In the genomic region with DNA sequence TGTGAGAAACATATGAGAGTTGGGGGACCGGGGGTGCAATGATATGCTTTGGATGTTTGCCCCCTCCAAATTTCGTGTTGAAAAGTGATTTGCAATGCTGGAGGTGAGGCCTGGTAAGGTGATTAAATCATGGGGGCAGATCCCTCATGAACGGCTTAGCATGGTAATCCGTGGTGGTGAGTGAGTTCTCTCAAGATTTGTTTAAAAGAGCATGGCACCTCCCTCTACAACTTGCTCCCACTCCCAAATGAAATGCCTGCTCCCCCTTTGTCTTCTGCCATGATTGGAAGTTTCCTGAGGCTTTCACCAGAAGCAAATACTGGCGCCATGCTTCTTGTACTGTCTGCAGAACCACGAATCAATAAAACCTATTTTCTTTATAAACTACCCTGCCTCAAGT, we compare ENCODE assay signal across 11 cellular contexts. TPM values are rescaled to one million over a fixed set of nuclear protein-coding genes. Genes with fewer than 3 reads are reported as not detected.
A peak's percentile ranks its signal among the peaks of the same experiment; 100 is the strongest.
DNase-seq lines count a peak whose midpoint lies in the region; ATAC-seq, FAIRE-seq and TF ChIP-seq lines count a peak whose summit lies in the region.
"Had no signal": no experiment of that assay in that cellular context is flagged by ENCODE, and none has a peak within 500 bp of the region (broad histone marks: within the 10 kb centered on the region; RNA-seq: fewer than 3 reads in every experiment).

No MANE protein-coding gene starts in this region.

- ATAC-seq in A549 (no peak), DND-41 (ENCODE audit: insufficient read depth, low read depth) (no peak), HG02763 (IDR thresholded peaks at IDR 0.05; ENCODE audit: unreplicated experiment) (no peak)

- H3K9me3 ChIP-seq in A549 = no peaks in the 10 kb centered on the region
- peaks cover 11% of the 10 kb centered on the region for H3K9me3 ChIP-seq in DND-41 (ENCODE audit: insufficient read depth, low read length, severe bottlenecking)
- peaks cover 12% of the 10 kb centered on the region; the same call in 1 of the 2 replicates for H3K9me3 ChIP-seq in SU-DHL-6 (ENCODE audit: insufficient read depth, low read length)
- H3K9me3 ChIP-seq in iPS-15b (ENCODE audit: control insufficient read depth, insufficient read depth, low read length) = no peaks in the 10 kb centered on the region
- H3K9me3 ChIP-seq: neutrophil had no signal

- H4K20me1 ChIP-seq in DND-41 (ENCODE audit: insufficient read depth, low read length) (peaks cover 63% of the 10 kb centered on the region), SU-DHL-6 (ENCODE audit: low read depth, low read length) (peaks cover 54% of the 10 kb centered on the region)

- H3K27ac ChIP-seq in A549 = peak overlapping the region in 1 of 2 experiments; percentile 42; a peak in 1 of 6 replicates
- peak overlapping the region; percentile 3; the same call in 1 of the 2 replicates for H3K27ac ChIP-seq in DND-41 (ENCODE audit: low read length)
- peak overlapping the region; percentile 86 for H3K27ac ChIP-seq in SU-DHL-6 (ENCODE audit: low read depth, low read length)

- H2AFZ ChIP-seq in DND-41 (ENCODE audit: low read depth, low read length) (no peak overlapping the region), SU-DHL-6 (ENCODE audit: low read depth, low read length, severe bottlenecking) (no peak overlapping the region)

- DNase-seq in A549 (ENCODE audit: low read depth in 1 of 2, low spot score in 1 of 2) = no peak
- no peak for DNase-seq in DND-41
- no peak for DNase-seq in cerebellum (ENCODE audit: low spot score)
- DNase-seq in SIG-M5 treated with dmso at 0.1 percent for 504 hours (lab: John Stamatoyannopoulos, UW; ENCODE audit: unreplicated experiment) = no peak
- DNase-seq in HPDE6-E6E7 (ENCODE audit: extremely low spot score) = no peak
- DNase-seq: activated effector memory CD4-positive, alpha-beta T cell treated with anti-CD3 and anti-CD28 coated beads, Interleukin-2, amount 50 U/mL, for 16 hours; SHP77 had no signal

- no peaks in the 10 kb centered on the region for H3K9me2 ChIP-seq in SU-DHL-6 (replicated peaks; ENCODE audit: insufficient read depth, low read length)

- H3K9ac ChIP-seq in DND-41 (ENCODE audit: low read depth, low read length) = peak overlapping the region; percentile 90
- H3K9ac ChIP-seq in SU-DHL-6 (ENCODE audit: low read length) = peak overlapping the region; percentile 94
- H3K9ac ChIP-seq in iPS-15b (ENCODE audit: low read depth, low read length) = no peak overlapping the region

- TF ChIP-seq POLR2A in A549 (IDR thresholded peaks at IDR 0.05; ENCODE audit: low read length) = no peak

- H3K4me1 ChIP-seq in A549 (peaks cover 37% of the 10 kb centered on the region), DND-41 (ENCODE audit: insufficient read depth, low read length) (peaks cover 59% of the 10 kb centered on the region), iPS-15b (ENCODE audit: control insufficient read depth, insufficient read depth, low read length) (peaks cover 10% of the 10 kb centered on the region)

- H3K4me2 ChIP-seq in A549 (peak overlapping the region; percentile 84), DND-41 (ENCODE audit: insufficient read depth, low read length) (peak overlapping the region; percentile 69), SU-DHL-6 (ENCODE audit: low read depth, low read length, poor library complexity, severe bottlenecking) (peak overlapping the region; percentile 97)

- peak overlapping the region; percentile 83; the same call in 2 of the 3 replicates for H3K4me3 ChIP-seq in A549
- peak overlapping the region; percentile 6 to 69; a peak in 3 of 4 replicates for H3K4me3 ChIP-seq in DND-41 (ENCODE audit: low read depth in 1 of 2, low read length in 2 of 2)
- peak overlapping the region; percentile 75 for H3K4me3 ChIP-seq in SU-DHL-6 (ENCODE audit: insufficient read depth, low read length, poor library complexity, severe bottlenecking)
- H3K4me3 ChIP-seq in iPS-15b (ENCODE audit: low read depth, low read length) = peak overlapping the region; percentile 80

- H3K27me3 ChIP-seq in DND-41 (ENCODE audit: insufficient read depth, low read length, poor library complexity) (no peaks in the 10 kb centered on the region), SU-DHL-6 (ENCODE audit: low read length) (no peaks in the 10 kb centered on the region), iPS-15b (ENCODE audit: control insufficient read depth, insufficient read depth, low read length) (peaks cover 8% of the 10 kb centered on the region)
- H3K27me3 ChIP-seq: neutrophil had no signal

- no peak for FAIRE-seq in A549 (lab: Jason Lieb, UNC)

- no peak for TF ChIP-seq RAD21 in A549 (conservative IDR thresholded peaks at IDR 0.05 in 1 of 2, IDR thresholded peaks at IDR 0.05 in 1 of 2)

- TF ChIP-seq CTCF in A549 (IDR thresholded peaks at IDR 0.05) (no peak), DND-41 (IDR thresholded peaks at IDR 0.05; ENCODE audit: borderline replicate concordance, extremely low read depth, low read length, poor library complexity, severe bottlenecking) (no peak), SU-DHL-6 (IDR thresholded peaks at IDR 0.05; ENCODE audit: insufficient read depth, low read length, poor library complexity, severe bottlenecking) (no peak)

- CTCF ChIA-PET in A549 (lab: Yijun Ruan, JAX) = no interaction called here

- H3F3A ChIP-seq in SU-DHL-6 (ENCODE audit: insufficient read depth) = peaks cover 49% of the 10 kb centered on the region

- peaks cover 89% of the 10 kb centered on the region for H3K79me2 ChIP-seq in DND-41 (ENCODE audit: insufficient read depth, low read length)
- peaks cover 77% of the 10 kb centered on the region for H3K79me2 ChIP-seq in SU-DHL-6 (ENCODE audit: insufficient read depth, low read length)

- 68% methylated on average over 6 of the region's 6 CpGs for WGBS in A549 (ENCODE audit: missing lambda C conversion rate)

- POLR2A ChIA-PET in A549 (lab: Yijun Ruan, JAX) = no interaction called here

- H3K36me3 ChIP-seq in DND-41 (ENCODE audit: insufficient read depth, low read length) (peaks cover 70% of the 10 kb centered on the region), SU-DHL-6 (ENCODE audit: low read length) (peaks cover 48% of the 10 kb centered on the region), iPS-15b (ENCODE audit: control insufficient read depth, insufficient read depth, low read length) (peaks cover 5% of the 10 kb centered on the region)

- TF ChIP-seq EP300 in A549 (IDR thresholded peaks at IDR 0.05) = no peak

TF ChIP-seq in A549, 52 proteins besides CTCF, POLR2A, EP300 and RAD21 (continues in another document):
- TF ChIP-seq KDM5A (IDR thresholded peaks at IDR 0.05) (no peak), NPAS2 (CRISPR knock-in tag; IDR thresholded peaks at IDR 0.05; ENCODE audit: borderline replicate concordance) (no peak), HMGXB4 (CRISPR knock-in tag; IDR thresholded peaks at IDR 0.05; ENCODE audit: borderline replicate concordance) (no peak), HEYL (CRISPR knock-in tag; IDR thresholded peaks at IDR 0.05) (no peak), SMC3 (IDR thresholded peaks at IDR 0.05) (no peak)
- TF ChIP-seq, protein P1, sequence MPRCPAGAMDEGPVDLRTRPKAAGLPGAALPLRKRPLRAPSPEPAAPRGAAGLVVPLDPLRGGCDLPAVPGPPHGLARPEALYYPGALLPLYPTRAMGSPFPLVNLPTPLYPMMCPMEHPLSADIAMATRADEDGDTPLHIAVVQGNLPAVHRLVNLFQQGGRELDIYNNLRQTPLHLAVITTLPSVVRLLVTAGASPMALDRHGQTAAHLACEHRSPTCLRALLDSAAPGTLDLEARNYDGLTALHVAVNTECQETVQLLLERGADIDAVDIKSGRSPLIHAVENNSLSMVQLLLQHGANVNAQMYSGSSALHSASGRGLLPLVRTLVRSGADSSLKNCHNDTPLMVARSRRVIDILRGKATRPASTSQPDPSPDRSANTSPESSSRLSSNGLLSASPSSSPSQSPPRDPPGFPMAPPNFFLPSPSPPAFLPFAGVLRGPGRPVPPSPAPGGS (IDR thresholded peaks at IDR 0.05) = no peak

RNA-seq across cellular contexts. Expression of gene DEK, which starts 2.5 kb away (rescaled TPM):
- polyA plus RNA-seq in A549 (2011; rRNA removed) = 50.5 and 96.4 TPM in 2 replicates
- polyA plus RNA-seq in A549 (2012; cell fraction: cytosol; rRNA removed) = 31.0 and 34.5 TPM in 2 replicates
- polyA plus RNA-seq in A549 (2012; cell fraction: nucleus; rRNA removed) = 9.5 and 13.4 TPM in 2 replicates
- 135 to 146 TPM (median 141 TPM) in 3 replicates for polyA plus RNA-seq in A549 (2017; fragmentation: RNase III; extraction: RNeasy Plus Mini Kit Qiagen cat#74134 plus additional on column Dnase treatment)
- polyA minus RNA-seq in A549 (2011; rRNA and poly(A)+ RNA removed) = 8.0 and 8.7 TPM in 2 replicates
- 127 TPM for total RNA-seq in cerebellum
